Comparison of ENCODE assay signal across 8 cellular contexts in genomic region chr4:70706516-70706915, GRCh38. TPM values are rescaled to one million over a fixed set of nuclear protein-coding genes. Genes with fewer than 3 reads are reported as not detected.
A peak's percentile ranks its signal among the peaks of the same experiment; 100 is the strongest.
DNase-seq lines count a peak whose midpoint lies in the region; ATAC-seq, FAIRE-seq and TF ChIP-seq lines count a peak whose summit lies in the region.

No MANE protein-coding gene starts in this region.

- H3K27me3 ChIP-seq in left ventricle myocardium inferior (ENCODE audit: low read depth) (no peaks in the 10 kb centered on the region), lung (ENCODE audit: control insufficient read depth, insufficient read depth) (no peaks in the 10 kb centered on the region), aorta (ENCODE audit: control insufficient read depth in 1 of 2, insufficient read depth in 2 of 2, low read length in 1 of 2) (no peaks in the 10 kb centered on the region)

- no peak for FAIRE-seq in D721Med (lab: Jason Lieb, UNC)

- intact Hi-C loops in left ventricle myocardium inferior (cut with micrococcal nuclease) (no loop called here), Right ventricle myocardium inferior (cut with DNase I) (loop anchor here (5.0 kb wide), 2 partner anchors 131 to 286 kb away; partner anchors contain the start of genes DCK and GRSF1), aorta (cut with DNase I) (loop anchor here (10.0 kb wide), 2 partner anchors 78 to 128 kb away; partner anchors contain the start of gene GRSF1 (in 1 of the 2))

- peaks cover 32% of the 10 kb centered on the region for H3K4me1 ChIP-seq in left ventricle myocardium inferior
- H3K4me1 ChIP-seq in lung (ENCODE audit: control insufficient read depth in 2 of 2, insufficient read depth in 2 of 2, low read length in 2 of 2), result peaks cover 3 to 5% of the 10 kb centered on the region in 2 donors
- peaks cover 5 to 7% of the 10 kb centered on the region in 2 donors for H3K4me1 ChIP-seq in aorta (ENCODE audit: control insufficient read depth in 1 of 2, insufficient read depth in 2 of 2, low read length in 2 of 2)

- in situ Hi-C loops in astrocyte of the cerebellum (cut with HindIII; ENCODE audit: low sequenced_read_pairs), result no loop called here

- WGBS in lung, 2 donors, result 82 to 85% methylated on average over 1 of the region's 1 CpG
- 84 to 96% methylated on average over 1 of the region's 1 CpG for WGBS in aorta, 2 donors

- ATAC-seq in Right ventricle myocardium inferior (no peak), lung (ENCODE audit: insufficient read depth, low FRiP score) (no peak), aorta (ENCODE audit: low FRiP score) (no peak), GM18909 (IDR thresholded peaks at IDR 0.05; ENCODE audit: poor library complexity, unreplicated experiment) (no peak), HG03457 (IDR thresholded peaks at IDR 0.05; ENCODE audit: unreplicated experiment) (no peak)

- peak overlapping the region; percentile 91 for H3K4me3 ChIP-seq in left ventricle myocardium inferior
- peak overlapping the region; percentile 68 for H3K4me3 ChIP-seq in astrocyte of the cerebellum (ENCODE audit: low read depth, low read length)
- no peak overlapping the region for H3K4me3 ChIP-seq in lung
- H3K4me3 ChIP-seq in aorta (ENCODE audit: low read length in 2 of 2), result peak overlapping the region; percentile 91 to 92

- H3K9me3 ChIP-seq in left ventricle myocardium inferior (replicated peaks) (no peaks in the 10 kb centered on the region), lung (ENCODE audit: control insufficient read depth in 2 of 2, insufficient read depth in 1 of 2, low read length in 1 of 2) (no peaks in the 10 kb centered on the region), aorta (ENCODE audit: control insufficient read depth, low read length) (no peaks in the 10 kb centered on the region)

- TF ChIP-seq CTCF in left ventricle myocardium inferior (IDR thresholded peaks at IDR 0.05; ENCODE audit: borderline replicate concordance) (no peak), astrocyte of the cerebellum (IDR thresholded peaks at IDR 0.05; ENCODE audit: low read depth, low read length, missing control alignments) (no peak), lung (IDR thresholded peaks at IDR 0.05; ENCODE audit: control extremely low read depth, extremely low read depth) (no peak), D721Med (IDR thresholded peaks at IDR 0.05; ENCODE audit: insufficient read depth, missing control alignments) (no peak)

- H3K27ac ChIP-seq in left ventricle myocardium inferior (replicated peaks) (peak overlapping the region; percentile 98), lung (ENCODE audit: low read depth in 1 of 2, low read length in 1 of 2) (peak overlapping the region; percentile 74 to 98), aorta (ENCODE audit: low read depth in 1 of 2, low read length in 2 of 2) (peak overlapping the region in 1 of 2 donors; percentile 40)

- DNase-seq in left ventricle myocardium inferior (no peak), Right ventricle myocardium inferior (ENCODE audit: missing footprints) (no peak), astrocyte of the cerebellum (ENCODE audit: low read depth) (no peak), lung (ENCODE audit: low spot score) (no peak), aorta (no peak), D721Med (ENCODE audit: insufficient read length, low spot score) (no peak)

- H3K36me3 ChIP-seq in left ventricle myocardium inferior (no peaks in the 10 kb centered on the region), lung (ENCODE audit: control insufficient read depth in 2 of 2, insufficient read depth in 2 of 2, low read length in 2 of 2) (no peaks in the 10 kb centered on the region), aorta (ENCODE audit: control insufficient read depth in 1 of 2, insufficient read depth in 2 of 2, low read length in 1 of 2) (no peaks in the 10 kb centered on the region)

RNA-seq across cellular contexts. Expression of gene RUFY3, which starts 15.2 kb away (rescaled TPM):
- total RNA-seq in left ventricle myocardium inferior, result 20.5 TPM
- total RNA-seq in Right ventricle myocardium inferior, result 23.0 TPM
- 100 to 1,000 TPM in 1 of 2 donors, 10 to 100 TPM in 1; 61.5 to 122 TPM for total RNA-seq in lung
- polyA plus RNA-seq in lung, result 10 to 100 TPM; 17.2 to 25.0 TPM
- 10 to 100 TPM; 48.5 to 96.9 TPM for total RNA-seq in aorta
- 10 to 100 TPM in 1 of 2 donors, 1 to 10 TPM in 1; 7.4 to 35.7 TPM for polyA plus RNA-seq in aorta

RNA-seq across cellular contexts. Expression of gene UTP3, which starts 18.2 kb away (rescaled TPM):
- 15.8 TPM for total RNA-seq in left ventricle myocardium inferior
- 14.8 TPM for total RNA-seq in Right ventricle myocardium inferior
- total RNA-seq in lung, result 10 to 100 TPM; 20.1 to 25.8 TPM
- polyA plus RNA-seq in lung, result 10 to 100 TPM; 30.5 to 32.0 TPM
- total RNA-seq in aorta, result 10 to 100 TPM; 22.0 to 25.0 TPM
- 10 to 100 TPM; 17.6 to 22.9 TPM for polyA plus RNA-seq in aorta

RNA-seq across cellular contexts. Expression of gene JCHAIN, which starts 40.2 kb away (rescaled TPM):
- 6.9 TPM for total RNA-seq in left ventricle myocardium inferior
- total RNA-seq in Right ventricle myocardium inferior, result 6.5 TPM
- total RNA-seq in lung, result 100 to 1,000 TPM; 131 to 276 TPM
- 10 to 100 TPM; 18.3 to 91.8 TPM for polyA plus RNA-seq in lung
- 10 to 100 TPM in 1 of 2 donors, 1 to 10 TPM in 1; 8.0 to 33.8 TPM for total RNA-seq in aorta
- polyA plus RNA-seq in aorta, result 10 to 100 TPM in 1 of 2 donors, 1 to 10 TPM in 1; 2.7 to 23.3 TPM
